Comparison of ENCODE assay signal across 1 cellular context in the genomic region with DNA sequence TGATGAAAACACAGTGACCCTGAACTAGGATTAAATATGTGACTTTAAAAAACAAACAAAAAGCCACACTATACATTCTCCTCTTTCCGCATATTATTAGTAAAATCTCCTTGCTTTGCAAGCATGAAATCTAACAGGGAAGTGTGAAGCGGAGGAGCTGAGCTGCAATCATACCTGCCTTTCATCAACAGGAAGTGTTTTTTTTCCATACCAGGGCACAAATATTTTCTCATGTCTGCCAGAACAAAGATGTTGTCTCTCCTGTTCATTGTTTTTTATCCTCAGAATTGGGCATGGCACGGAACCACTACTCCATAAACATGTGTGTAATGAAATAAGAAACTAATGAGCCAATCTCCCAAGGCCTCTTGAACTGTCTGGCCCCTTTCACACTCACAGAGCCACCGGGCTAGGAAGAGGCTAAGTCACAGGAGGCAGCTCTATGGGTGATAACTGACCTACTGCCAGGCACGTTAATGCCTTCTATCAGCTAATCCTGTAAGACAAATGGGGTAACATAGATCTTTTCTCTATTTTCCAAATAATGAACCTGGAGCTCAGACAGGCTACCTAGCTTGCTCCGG.
TF ChIP-seq lines count a peak whose summit lies in the region.

No MANE protein-coding gene starts in this region.

TF ChIP-seq in IMR-90, 13 proteins besides CTCF, POLR2A, EP300 and RAD21 (continued from another document):
- TF ChIP-seq CEBPB (IDR thresholded peaks at IDR 0.05; ENCODE audit: low read depth, low read length) (no peak), CHD1 (IDR thresholded peaks at IDR 0.05; ENCODE audit: low read depth, low read length) (no peak), MAZ (IDR thresholded peaks at IDR 0.05; ENCODE audit: borderline replicate concordance, low read depth, low read length) (no peak)
- TF ChIP-seq, protein P1, sequence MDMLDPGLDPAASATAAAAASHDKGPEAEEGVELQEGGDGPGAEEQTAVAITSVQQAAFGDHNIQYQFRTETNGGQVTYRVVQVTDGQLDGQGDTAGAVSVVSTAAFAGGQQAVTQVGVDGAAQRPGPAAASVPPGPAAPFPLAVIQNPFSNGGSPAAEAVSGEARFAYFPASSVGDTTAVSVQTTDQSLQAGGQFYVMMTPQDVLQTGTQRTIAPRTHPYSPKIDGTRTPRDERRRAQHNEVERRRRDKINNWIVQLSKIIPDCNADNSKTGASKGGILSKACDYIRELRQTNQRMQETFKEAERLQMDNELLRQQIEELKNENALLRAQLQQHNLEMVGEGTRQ (IDR thresholded peaks at IDR 0.05; ENCODE audit: low read depth, low read length), result no peak
